In the genomic region with DNA sequence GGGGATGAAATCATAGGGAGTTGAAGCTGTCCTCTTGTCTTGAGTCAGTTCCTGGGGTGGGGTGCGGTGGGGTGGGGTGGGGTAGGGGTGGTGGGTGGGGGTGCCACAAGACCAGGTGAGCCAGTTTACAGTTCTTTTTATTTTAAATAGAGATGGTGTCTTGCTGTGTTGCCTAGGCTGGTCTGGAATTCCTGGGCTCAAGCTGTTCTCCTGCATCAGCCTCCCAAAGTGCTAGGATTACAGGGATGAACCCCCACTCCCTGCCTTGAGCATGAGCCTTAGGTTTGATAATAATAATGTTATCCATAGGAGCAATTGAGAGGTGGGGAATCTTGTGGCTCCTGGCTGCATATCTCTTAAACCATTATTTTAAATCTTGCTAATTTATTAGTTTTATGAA, we compare ENCODE assay signal across 29 cellular contexts.
"Had no signal": no experiment of that assay in that cellular context is flagged by ENCODE, and none has a peak within 500 bp of the region (broad histone marks: within the 10 kb centered on the region; RNA-seq: fewer than 3 reads in every experiment).

No MANE protein-coding gene starts in this region.

- ATAC-seq: effector memory CD8-positive, alpha-beta T cell; esophagus mucosa; foreskin keratinocyte; gastrocnemius medialis; gastroesophageal sphincter; heart left ventricle; heart right ventricle had no signal

- H3K9me3 ChIP-seq: colonic mucosa, gastrocnemius medialis had no signal

- H3K4me3 Mint-ChIP-seq: dendritic cell treated with granulocyte-macrophage colony-stimulating factor and Interleukin-4, amounts not matched to agents 40 ng/mL and 50 ng/mL, for 4 days; effector memory CD8-positive, alpha-beta T cell; endodermal cell had no signal

- H3K27ac ChIP-seq: colonic mucosa, coronary artery, dorsolateral prefrontal cortex, epithelial cell of prostate, esophagus muscularis mucosa, esophagus squamous epithelium, foreskin keratinocyte, gastrocnemius medialis, gastroesophageal sphincter, heart left ventricle, heart right ventricle, hepatocyte had no signal

- H3K4me2 ChIP-seq: hepatocyte had no signal

- FAIRE-seq: endometrium, endothelial cell of umbilical vein, frontal cortex had no signal

- H3K79me2 ChIP-seq: hepatocyte had no signal

- H3K27me3 ChIP-seq: colonic mucosa, dorsolateral prefrontal cortex, esophagus muscularis mucosa, esophagus squamous epithelium, foreskin keratinocyte, gastrocnemius medialis, gastroesophageal sphincter, heart left ventricle, heart right ventricle, hepatocyte had no signal

- H3K27ac Mint-ChIP-seq: dendritic cell treated with granulocyte-macrophage colony-stimulating factor and Interleukin-4, amounts not matched to agents 40 ng/mL and 50 ng/mL, for 4 days; effector memory CD8-positive, alpha-beta T cell; endodermal cell had no signal

- H3K4me1 ChIP-seq: colonic mucosa, esophagus muscularis mucosa, esophagus squamous epithelium, foreskin keratinocyte, gastrocnemius medialis, gastroesophageal sphincter, heart left ventricle had no signal

- H3K4me3 ChIP-seq: colonic mucosa, coronary artery, dorsolateral prefrontal cortex, esophagus muscularis mucosa, esophagus squamous epithelium, gastrocnemius medialis, gastroesophageal sphincter, heart left ventricle, heart right ventricle, hepatocyte had no signal

- H3K36me3 ChIP-seq: colonic mucosa, gastrocnemius medialis had no signal

- DNase-seq: colonic mucosa; cortex of kidney; dermis blood vessel endothelial cell; dorsolateral prefrontal cortex; effector CD4-positive, alpha-beta T cell; effector CD8-positive, alpha-beta T cell; effector memory CD4-positive, alpha-beta T cell; effector memory CD8-positive, alpha-beta T cell; endodermal cell; erythroblast; esophagus squamous epithelium; foreskin fibroblast; foreskin keratinocyte; foreskin melanocyte; gastrocnemius medialis; glutamatergic neuron; head of caudate nucleus; heart left ventricle; heart right ventricle had no signal

- H3K27me3 Mint-ChIP-seq: dendritic cell treated with granulocyte-macrophage colony-stimulating factor and Interleukin-4, amounts not matched to agents 40 ng/mL and 50 ng/mL, for 4 days; effector memory CD8-positive, alpha-beta T cell had no signal

- H2AFZ ChIP-seq: hepatocyte had no signal
